In the genomic region with DNA sequence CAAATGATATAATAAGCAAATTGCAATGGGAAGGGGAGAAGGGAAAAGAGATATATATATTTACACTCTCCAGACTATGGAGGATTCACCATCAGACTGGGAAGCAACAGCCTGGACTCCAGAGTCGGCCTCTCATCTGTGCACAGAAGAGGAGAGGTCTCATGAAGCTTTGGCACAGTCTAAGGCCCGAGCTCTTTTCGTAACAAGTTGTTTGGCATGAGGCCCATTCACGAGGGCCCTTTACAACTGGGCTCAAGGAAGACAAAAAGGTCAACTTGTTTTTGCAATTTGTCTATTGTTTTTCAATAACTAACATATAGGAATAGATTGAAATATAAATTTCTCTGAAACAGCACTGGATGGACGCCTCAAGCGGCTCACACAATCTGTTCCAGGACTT, we compare ENCODE assay signal across 19 cellular contexts.
A peak's percentile ranks its signal among the peaks of the same experiment; 100 is the strongest.
DNase-seq lines count a peak whose midpoint lies in the region; ATAC-seq and TF ChIP-seq lines count a peak whose summit lies in the region.
"Had no signal": no experiment of that assay in that cellular context is flagged by ENCODE, and none has a peak within 500 bp of the region (broad histone marks: within the 10 kb centered on the region; RNA-seq: fewer than 3 reads in every experiment).

No MANE protein-coding gene starts in this region.

- peak; percentile 19 for DNase-seq in NCI-H2029 (lab: John Stamatoyannopoulos, UW)
- no peak for DNase-seq in NCI-H2029 treated with DMSO at 0.1 percent for 48 hours (lab: John Stamatoyannopoulos, UW)
- peak; percentile 61 for DNase-seq in DMS79 (lab: John Stamatoyannopoulos, UW)
- peak; percentile 4 for DNase-seq in coronary artery (ENCODE audit: low spot score)
- DNase-seq in sciatic nerve (ENCODE audit: low spot score), result peak; percentile 17
- no peak for DNase-seq in nephron progenitor cell
- DNase-seq in substantia nigra (lab: John Stamatoyannopoulos, UW), result no peak
- DNase-seq: AML-193; Caco-2; CD4-positive, alpha-beta T cell; GF-D8; GOT3; H7; HFFc6 had no signal

- H3K4me3 ChIP-seq in coronary artery, result no peak overlapping the region
- H3K4me3 ChIP-seq: A549 had no signal

- TF ChIP-seq CTCF in coronary artery (IDR thresholded peaks at IDR 0.05) (no peak), nephron progenitor cell (IDR thresholded peaks at IDR 0.05) (no peak)

- H3K4me3 Mint-ChIP-seq in nephron progenitor cell, result no peak overlapping the region
- H3K4me3 Mint-ChIP-seq: CD4-positive, alpha-beta T cell; HFFc6 had no signal

- H3K4me1 Mint-ChIP-seq in nephron progenitor cell, result peaks cover 21% of the 10 kb centered on the region

- H3K27ac Mint-ChIP-seq in nephron progenitor cell, result no peak overlapping the region
- H3K27ac Mint-ChIP-seq: CD4-positive, alpha-beta T cell; HFFc6 had no signal

- no peak for ATAC-seq in sciatic nerve
- ATAC-seq: A549, HCT116, HepG2 had no signal

- H3K9me3 Mint-ChIP-seq in nephron progenitor cell, result no peaks in the 10 kb centered on the region
- H3K9me3 Mint-ChIP-seq: CD4-positive, alpha-beta T cell had no signal

- intact Hi-C loops in sciatic nerve (cut with DNase I), result no loop called here

- no peaks in the 10 kb centered on the region for H3K36me3 Mint-ChIP-seq in nephron progenitor cell (ENCODE audit: low read depth)

- H3K27ac ChIP-seq in coronary artery (no peak overlapping the region), substantia nigra (ENCODE audit: low read depth, low read length, poor library complexity, severe bottlenecking) (no peak overlapping the region)
- H3K27ac ChIP-seq: 22Rv1, A549, C4-2B had no signal

- peaks cover 7% of the 10 kb centered on the region for H3K27me3 Mint-ChIP-seq in nephron progenitor cell (ENCODE audit: low read depth, poor library complexity)

Comparison
In these comparisons a context has a peak if more than half of its experiments do, and no peak if none do; other contexts are left out.
1. DNase-seq: peak in NCI-H2029 (single experiment), DMS79 (single experiment), coronary artery (single experiment) and sciatic nerve (single experiment); none in NCI-H2029 treated with DMSO at 0.1 percent for 48 hours (single experiment), nephron progenitor cell (single experiment) and substantia nigra (0 of 49).